ENCODE assay signal across 1 cellular context in genomic region chr4:67327245-67327860, GRCh38.
TF ChIP-seq lines count a peak whose summit lies in the region.

No MANE protein-coding gene starts in this region.

TF ChIP-seq in H1, 55 proteins besides CTCF, POLR2A, EP300 and RAD21 (continued from another document):
- TF ChIP-seq TAF1 (IDR thresholded peaks at IDR 0.05; ENCODE audit: low read depth, low read length) (no peak), SP2 (IDR thresholded peaks at IDR 0.05; ENCODE audit: low read length) (no peak), ZNF274 (IDR thresholded peaks at IDR 0.05; ENCODE audit: borderline replicate concordance, extremely low read depth, low read length) (no peak), CREB1 (IDR thresholded peaks at IDR 0.05) (no peak), E2F6 (IDR thresholded peaks at IDR 0.05) (no peak), FOSL1 (IDR thresholded peaks at IDR 0.05; ENCODE audit: insufficient read depth, low read depth, low read length) (no peak), POLR2AphosphoS5 (IDR thresholded peaks at IDR 0.05; ENCODE audit: low read depth, low read length) (no peak), EZH2 (IDR thresholded peaks at IDR 0.05; ENCODE audit: low read depth, low read length, severe bottlenecking) (no peak), SRF (IDR thresholded peaks at IDR 0.05; ENCODE audit: low read depth, low read length) (no peak), CTBP2 (IDR thresholded peaks at IDR 0.05; ENCODE audit: borderline replicate concordance, insufficient read depth, insufficient read length, low read length) (no peak), SUZ12 (IDR thresholded peaks at IDR 0.05; ENCODE audit: low read length) (no peak), HDAC2 (IDR thresholded peaks at IDR 0.05; ENCODE audit: borderline replicate concordance in 1 of 2, low read depth in 2 of 2, low read length in 2 of 2) (no peak), MAFK (IDR thresholded peaks at IDR 0.05; ENCODE audit: low read depth, low read length) (no peak), SIX5 (IDR thresholded peaks at IDR 0.05; ENCODE audit: low read depth, low read length) (no peak), YY1 (IDR thresholded peaks at IDR 0.05; ENCODE audit: low read depth, low read length) (no peak)
